ENCODE assay signal across 31 cellular contexts in the genomic region with DNA sequence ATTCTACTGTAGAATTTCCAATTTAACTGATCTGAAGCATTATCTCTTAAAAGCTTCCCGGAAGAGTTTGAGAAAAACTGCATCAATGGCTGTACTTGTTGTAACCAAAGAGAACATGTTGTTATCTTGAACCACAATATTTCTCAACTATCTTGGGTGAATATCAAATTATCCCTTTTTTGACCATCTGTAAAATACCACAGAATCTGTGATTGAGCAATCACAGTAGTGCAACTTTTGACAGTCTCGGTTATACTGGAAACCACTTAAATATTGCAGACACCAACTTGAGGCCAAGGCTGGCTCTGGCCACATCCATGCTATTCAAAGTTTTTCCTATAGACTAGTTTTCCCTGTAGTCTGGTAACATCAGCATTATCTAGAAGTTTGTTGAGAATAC.
A peak's percentile ranks its signal among the peaks of the same experiment; 100 is the strongest.
DNase-seq lines count a peak whose midpoint lies in the region; ATAC-seq and TF ChIP-seq lines count a peak whose summit lies in the region.
"Had no signal": no experiment of that assay in that cellular context is flagged by ENCODE, and none has a peak within 500 bp of the region (broad histone marks: within the 10 kb centered on the region; RNA-seq: fewer than 3 reads in every experiment).

No MANE protein-coding gene starts in this region.

- H3K4me3 Mint-ChIP-seq in MCF 10A (ENCODE audit: unreplicated experiment): no peak overlapping the region
- H3K4me3 Mint-ChIP-seq: activated B cell treated with CpG ODN at 0.5 μM for 24 hours; activated naive CD8-positive, alpha-beta T cell; B cell; brain; stimulated activated naive CD8-positive, alpha-beta T cell treated with anti-CD3 and anti-CD28 coated beads, Interleukin-15, Interleukin-2, amounts not matched to agents 100 ng/mL and 50 ng/mL, for 24 hours had no signal

- H3K4me3 ChIP-seq in breast epithelium (no peak overlapping the region), left ventricle myocardium inferior (no peak overlapping the region), suprapubic skin (no peak overlapping the region), mucosa of descending colon (no peak overlapping the region)
- H3K4me3 ChIP-seq: GM12878, prostate gland, spleen, tibial nerve had no signal

- intact Hi-C loops in MCF 10A (cut with micrococcal nuclease): no loop called here
- intact Hi-C loops in breast epithelium (cut with DNase I; ENCODE audit: low total_unique reads): no loop called here
- intact Hi-C loops in left ventricle myocardium inferior (cut with micrococcal nuclease): no loop called here
- intact Hi-C loops in mucosa of descending colon (cut with DNase I, micrococcal nuclease): no loop called here

- H3K9me3 ChIP-seq in breast epithelium (no peaks in the 10 kb centered on the region), left ventricle myocardium inferior (replicated peaks) (no peaks in the 10 kb centered on the region), suprapubic skin (no peaks in the 10 kb centered on the region), mucosa of descending colon (no peaks in the 10 kb centered on the region)
- H3K9me3 ChIP-seq: prostate gland, tibial nerve had no signal

- H3K36me3 ChIP-seq in breast epithelium: no peaks in the 10 kb centered on the region
- no peaks in the 10 kb centered on the region for H3K36me3 ChIP-seq in left ventricle myocardium inferior
- H3K36me3 ChIP-seq in suprapubic skin: no peaks in the 10 kb centered on the region
- no peaks in the 10 kb centered on the region for H3K36me3 ChIP-seq in mucosa of descending colon (ENCODE audit: low read depth)
- H3K36me3 ChIP-seq: prostate gland, spleen, tibial nerve had no signal

- H3K27ac Mint-ChIP-seq in MCF 10A (ENCODE audit: low read depth, unreplicated experiment): peak overlapping the region; percentile 93
- H3K27ac Mint-ChIP-seq: activated B cell treated with CpG ODN at 0.5 μM for 24 hours; activated naive CD8-positive, alpha-beta T cell; activated T-helper 2 cell treated with anti-CD3 and anti-CD28 coated beads, Interferon-gamma antibody, Interleukin-2, Interleukin-4, amounts not matched to agents 10 μg/mL and 5 μg/mL and 100 μg/mL, durations not matched to agents 14 hours and 24 hours and 36 hours; B cell; brain; stimulated activated naive CD8-positive, alpha-beta T cell treated with anti-CD3 and anti-CD28 coated beads, Interleukin-15, Interleukin-2, amounts not matched to agents 100 ng/mL and 50 ng/mL, for 24 hours had no signal

- 71% methylated on average over 2 of the region's 2 CpGs for WGBS in suprapubic skin

- H3K4me1 Mint-ChIP-seq in MCF 10A (ENCODE audit: insufficient read depth, unreplicated experiment): peaks cover 10% of the 10 kb centered on the region
- H3K4me1 Mint-ChIP-seq: activated B cell treated with CpG ODN at 0.5 μM for 24 hours, B cell, brain had no signal

- CTCF ChIA-PET in MCF 10A (lab: Yijun Ruan, JAX): no interaction called here

- no peaks in the 10 kb centered on the region for H3K36me3 Mint-ChIP-seq in MCF 10A (ENCODE audit: insufficient read depth, unreplicated experiment)
- H3K36me3 Mint-ChIP-seq: activated naive CD8-positive, alpha-beta T cell; brain had no signal

- BruUV-seq in MCF 10A (replicated peaks; lab: Mats Ljungman, UMichigan): no TSS peak

- H3K27ac ChIP-seq in breast epithelium: peak overlapping the region in 1 of 2 donors; percentile 21
- peak overlapping the region; percentile 56 for H3K27ac ChIP-seq in left ventricle myocardium inferior (replicated peaks)
- H3K27ac ChIP-seq in suprapubic skin: peak overlapping the region; percentile 71
- H3K27ac ChIP-seq: foreskin keratinocyte, prostate gland, RWPE1, spleen had no signal

- no peaks in the 10 kb centered on the region for H3K27me3 ChIP-seq in breast epithelium
- no peaks in the 10 kb centered on the region for H3K27me3 ChIP-seq in left ventricle myocardium inferior (ENCODE audit: low read depth)
- no peaks in the 10 kb centered on the region for H3K27me3 ChIP-seq in suprapubic skin
- H3K27me3 ChIP-seq: foreskin keratinocyte, spleen, tibial nerve had no signal

- no peak for ATAC-seq in mucosa of descending colon
- ATAC-seq: foreskin keratinocyte, GM12878 had no signal

- DNase-seq in MCF 10A (ENCODE audit: unreplicated experiment) (peak; percentile 63), breast epithelium (ENCODE audit: low spot score in 2 of 2) (no peak), amniotic epithelial cell (ENCODE audit: low read depth) (peak; percentile 97), left ventricle myocardium inferior (no peak), suprapubic skin (ENCODE audit: low spot score in 2 of 2) (no peak), amniotic stem cell (lab: John Stamatoyannopoulos, UW) (no peak), NCI-H1694 treated with DMSO at 0.1 percent for 48 hours (lab: John Stamatoyannopoulos, UW) (no peak), mucosa of descending colon (no peak)
- DNase-seq: activated B cell treated with CpG ODN at 0.5 μM for 24 hours; activated CD4-positive, alpha-beta T cell treated with anti-CD3 and anti-CD28 coated beads, Interleukin-2, amount 50 U/mL, for 4 hours; activated CD8-positive, alpha-beta memory T cell treated with anti-CD3 and anti-CD28 coated beads, Interleukin-2, amount 50 U/mL, for 4 hours; cortex of kidney; DMS79; foreskin keratinocyte; kidney; mammary epithelial cell; NCI-H1436; NCI-H2171; NCI-H526; spleen; stimulated activated CD4-positive, alpha-beta T cell treated with anti-CD3 and anti-CD28 coated beads, Interleukin-4, amount 100 ng/mL, for 4 hours; T1000 had no signal

- H3K4me1 ChIP-seq in breast epithelium (no peaks in the 10 kb centered on the region), left ventricle myocardium inferior (no peaks in the 10 kb centered on the region), suprapubic skin (peaks cover 3% of the 10 kb centered on the region), mucosa of descending colon (ENCODE audit: low read depth) (no peaks in the 10 kb centered on the region)
- H3K4me1 ChIP-seq: foreskin keratinocyte, prostate gland, spleen, tibial nerve had no signal

- TF ChIP-seq POLR2A in breast epithelium (IDR thresholded peaks at IDR 0.05): no peak
- no peak for TF ChIP-seq POLR2A in suprapubic skin (IDR thresholded peaks at IDR 0.05)

- no peaks in the 10 kb centered on the region for H3K27me3 Mint-ChIP-seq in MCF 10A (ENCODE audit: insufficient read depth, unreplicated experiment)
- H3K27me3 Mint-ChIP-seq: activated B cell treated with CpG ODN at 0.5 μM for 24 hours; activated naive CD8-positive, alpha-beta T cell; B cell; brain; stimulated activated naive CD8-positive, alpha-beta T cell treated with anti-CD3 and anti-CD28 coated beads, Interleukin-15, Interleukin-2, amounts not matched to agents 100 ng/mL and 50 ng/mL, for 24 hours had no signal

- no peak for TF ChIP-seq CTCF in MCF 10A (IDR thresholded peaks at IDR 0.05; ENCODE audit: unreplicated experiment)
- TF ChIP-seq CTCF in breast epithelium (IDR thresholded peaks at IDR 0.05): no peak
- TF ChIP-seq CTCF in left ventricle myocardium inferior (IDR thresholded peaks at IDR 0.05; ENCODE audit: borderline replicate concordance): no peak
- TF ChIP-seq CTCF in suprapubic skin (IDR thresholded peaks at IDR 0.05): no peak
- no peak for TF ChIP-seq CTCF in mucosa of descending colon (IDR thresholded peaks at IDR 0.05)

- TF ChIP-seq EP300 in suprapubic skin (IDR thresholded peaks at IDR 0.05): no peak

- POLR2A ChIA-PET in MCF 10A (lab: Yijun Ruan, JAX): interaction anchor here (0.6 kb wide), 1 partner anchor 1968 kb away, joined by 3 read pairs; no protein-coding TSS in a partner anchor

- H3K9me3 Mint-ChIP-seq in MCF 10A (ENCODE audit: unreplicated experiment): no peaks in the 10 kb centered on the region
- H3K9me3 Mint-ChIP-seq: brain had no signal

Comparison
In these comparisons a context has a peak if more than half of its experiments do, and no peak if none do; other contexts are left out.
1. DNase-seq: peak in MCF 10A (single experiment) and amniotic epithelial cell (single experiment); none in breast epithelium (0 of 2), left ventricle myocardium inferior (single experiment), suprapubic skin (0 of 2), amniotic stem cell (single experiment), NCI-H1694 treated with DMSO at 0.1 percent for 48 hours (single experiment) and mucosa of descending colon (0 of 3).